31 cellular contexts compared by ENCODE assay signal in the genomic region with DNA sequence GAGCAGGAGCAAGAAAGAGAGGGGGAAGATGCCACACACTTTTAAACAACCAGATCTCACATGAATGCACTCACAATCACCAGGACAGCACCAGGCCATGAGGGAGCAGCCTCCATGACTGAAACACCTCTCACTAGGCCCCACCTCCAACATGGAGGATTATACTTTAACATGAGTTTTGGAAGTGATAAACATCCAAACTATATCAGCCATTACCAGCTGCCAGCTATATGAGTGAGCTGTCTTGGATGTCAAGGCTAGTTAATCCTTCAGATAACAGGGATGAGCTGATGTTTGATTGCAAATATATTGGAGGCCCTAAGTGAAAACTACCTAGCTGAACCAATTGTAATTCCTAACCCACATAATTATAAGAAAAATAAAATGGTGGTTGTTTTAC.
"Had no signal": no experiment of that assay in that cellular context is flagged by ENCODE, and none has a peak within 500 bp of the region (broad histone marks: within the 10 kb centered on the region; RNA-seq: fewer than 3 reads in every experiment).

No MANE protein-coding gene starts in this region.

- H3K4me1 ChIP-seq: lower lobe of right lung, neural progenitor cell, suprapubic skin, vagina had no signal

- H3K27me3 ChIP-seq: neural progenitor cell, ovary, suprapubic skin, tibial artery, vagina had no signal

- H3K9me3 ChIP-seq: lower lobe of right lung, ovary, suprapubic skin, thoracic aorta, tibial artery, vagina had no signal

- H2AFZ ChIP-seq: neural progenitor cell had no signal

- DNase-seq: hippocampal formation; kidney glomerular epithelial cell; left cardiac atrium; lower lobe of right lung; mammary epithelial cell; mesendoderm; naive B cell; natural killer cell; nephron progenitor cell; ovary; retina; right cardiac atrium; stimulated activated CD4-positive, alpha-beta T cell treated with anti-CD3 and anti-CD28 coated beads, Interleukin-12 subunit alpha, Interleukin-12 subunit beta, amount 100 ng/mL, for 4 hours; stimulated activated CD4-positive, alpha-beta T cell treated with anti-CD3 and anti-CD28 coated beads, Interleukin-15, amount 100 ng/mL, for 24 hours; stimulated activated CD4-positive, alpha-beta T cell treated with anti-CD3 and anti-CD28 coated beads, Interleukin-2, amount 100 ng/mL, for 24 hours; stimulated activated CD4-positive, alpha-beta T cell treated with anti-CD3 and anti-CD28 coated beads, Interleukin-4, amount 100 ng/mL, for 1 hour; stimulated activated naive CD4-positive, alpha-beta T cell; tibial artery had no signal

- H3K4me3 ChIP-seq: lower lobe of right lung, neural progenitor cell, ovary, skin epidermis, suprapubic skin, thoracic aorta, tibial artery, vagina had no signal

- H3K4me2 ChIP-seq: neural progenitor cell had no signal

- H3K27ac ChIP-seq: lower lobe of right lung, neural progenitor cell, ovary, skin epidermis, suprapubic skin, thoracic aorta, tibial artery, vagina had no signal

- H3K36me3 ChIP-seq: lower lobe of right lung, neural progenitor cell, ovary, suprapubic skin, thoracic aorta, tibial artery, vagina had no signal

- H3K4me3 Mint-ChIP-seq: mesothelial cell of epicardium; naive B cell; natural killer cell; nephron progenitor cell; neural progenitor cell; stimulated activated effector memory CD8-positive, alpha-beta T cell treated with anti-CD3 and anti-CD28 coated beads, Interleukin-12 subunit alpha, Interleukin-12 subunit beta, amount 100 ng/mL, for 72 hours; stimulated activated naive CD8-positive, alpha-beta T cell treated with anti-CD3 and anti-CD28 coated beads, Interleukin-15, Interleukin-2, amounts not matched to agents 100 ng/mL and 50 ng/mL, for 24 hours; type B pancreatic cell had no signal

- H3K4me1 Mint-ChIP-seq: mesothelial cell of epicardium; natural killer cell; nephron progenitor cell; stimulated activated effector memory CD8-positive, alpha-beta T cell treated with anti-CD3 and anti-CD28 coated beads, Interleukin-12 subunit alpha, Interleukin-12 subunit beta, amount 100 ng/mL, for 72 hours had no signal

- ATAC-seq: left cardiac atrium; left lobe of liver; lower lobe of right lung; natural killer cell; right cardiac atrium; sciatic nerve; stimulated activated effector memory CD8-positive, alpha-beta T cell treated with anti-CD3 and anti-CD28 coated beads, Interleukin-12 subunit alpha, Interleukin-12 subunit beta, amount 100 ng/mL, for 72 hours had no signal

- H3K36me3 Mint-ChIP-seq: mesothelial cell of epicardium; naive B cell; natural killer cell; neural progenitor cell; stimulated activated effector memory CD8-positive, alpha-beta T cell treated with anti-CD3 and anti-CD28 coated beads, Interleukin-12 subunit alpha, Interleukin-12 subunit beta, amount 100 ng/mL, for 72 hours; type B pancreatic cell had no signal

- FAIRE-seq: keratinocyte had no signal

- H3K27me3 Mint-ChIP-seq: naive B cell, progenitor cell of endocrine pancreas, type B pancreatic cell had no signal

- H3K27ac Mint-ChIP-seq: mesothelial cell of epicardium; naive B cell; natural killer cell; nephron progenitor cell; neural progenitor cell; progenitor cell of endocrine pancreas; stimulated activated effector memory CD8-positive, alpha-beta T cell treated with anti-CD3 and anti-CD28 coated beads, Interleukin-12 subunit alpha, Interleukin-12 subunit beta, amount 100 ng/mL, for 72 hours; stimulated activated naive CD8-positive, alpha-beta T cell treated with anti-CD3 and anti-CD28 coated beads, Interleukin-15, Interleukin-2, amounts not matched to agents 100 ng/mL and 50 ng/mL, for 24 hours; type B pancreatic cell had no signal

- H3K9ac ChIP-seq: neural progenitor cell had no signal

- H3K9me3 Mint-ChIP-seq: mesothelial cell of epicardium; naive B cell; nephron progenitor cell; neural progenitor cell; stimulated activated effector memory CD8-positive, alpha-beta T cell treated with anti-CD3 and anti-CD28 coated beads, Interleukin-12 subunit alpha, Interleukin-12 subunit beta, amount 100 ng/mL, for 72 hours; stimulated activated naive CD8-positive, alpha-beta T cell treated with anti-CD3 and anti-CD28 coated beads, Interleukin-15, Interleukin-2, amounts not matched to agents 100 ng/mL and 50 ng/mL, for 24 hours; type B pancreatic cell had no signal
